Comparison of ENCODE assay signal across 1 cellular context in the genomic region with DNA sequence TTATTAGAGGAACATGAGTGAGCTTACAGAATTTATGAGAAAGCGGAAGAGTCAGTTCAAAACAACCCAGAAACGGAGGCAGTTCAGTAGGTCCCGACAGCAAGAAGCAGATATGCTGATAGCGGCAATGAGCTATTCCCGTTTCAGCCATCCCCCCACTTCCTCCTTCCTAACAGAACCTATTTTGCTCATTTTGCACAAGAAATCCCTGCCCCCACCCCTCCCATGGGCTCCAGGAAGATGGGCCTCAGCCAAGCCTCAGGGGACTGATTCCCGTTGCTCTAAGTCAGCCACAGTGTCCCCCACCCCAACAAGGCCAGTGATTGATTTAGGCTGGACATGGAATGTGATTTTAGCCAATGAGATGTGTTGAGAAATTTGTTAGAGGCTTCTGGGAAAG.
TF ChIP-seq lines count a peak whose summit lies in the region.

No MANE protein-coding gene starts in this region.

TF ChIP-seq in K562, 482 proteins besides CTCF, POLR2A, EP300 and RAD21 (continued from another document and continues in another):
- TF ChIP-seq KLF13 (tag; IDR thresholded peaks at IDR 0.05; ENCODE audit: borderline replicate concordance, low read depth) (no peak), NCOA2 (IDR thresholded peaks at IDR 0.05; ENCODE audit: partially characterized antibody in 2 of 2) (no peak), ZNF280A (IDR thresholded peaks at IDR 0.05; ENCODE audit: low read depth, partially characterized antibody) (no peak), ZNF644 (tag; IDR thresholded peaks at IDR 0.05; ENCODE audit: low read depth) (no peak), MLX (CRISPR knock-in tag; conservative IDR thresholded peaks at IDR 0.05) (no peak), CBFB (CRISPR knock-in tag; IDR thresholded peaks at IDR 0.05) (no peak), RUNX1 (IDR thresholded peaks at IDR 0.05; ENCODE audit: low read depth) (no peak), CBX1 (IDR thresholded peaks at IDR 0.05; ENCODE audit: low read depth) (no peak), ZBTB1 (CRISPR knock-in tag; IDR thresholded peaks at IDR 0.05; ENCODE audit: borderline replicate concordance, low read depth) (no peak), E2F5 (CRISPR knock-in tag; IDR thresholded peaks at IDR 0.05) (no peak), SETDB1 (IDR thresholded peaks at IDR 0.05; ENCODE audit: low read length) (no peak), SMARCA4 (IDR thresholded peaks at IDR 0.05) (peak; percentile 55), KLF10 (CRISPR knock-in tag; IDR thresholded peaks at IDR 0.05) (no peak), NCOR1 (IDR thresholded peaks at IDR 0.05) (no peak), TBL1XR1 (IDR thresholded peaks at IDR 0.05; ENCODE audit: low read length in 2 of 2) (peak in 1 of 2 experiments; percentile 7; a peak in 1 of 4 replicates), DDX20 (tag; IDR thresholded peaks at IDR 0.05; ENCODE audit: low read depth) (no peak), ZNF133 (CRISPR knock-in tag; IDR thresholded peaks at IDR 0.05) (no peak), MITF (IDR thresholded peaks at IDR 0.05) (no peak), ZNF280B (CRISPR knock-in tag; IDR thresholded peaks at IDR 0.05) (no peak), ZNF143 (CRISPR knock-in tag; IDR thresholded peaks at IDR 0.05) (no peak), COPS2 (conservative IDR thresholded peaks at IDR 0.05) (no peak), SOX6 (IDR thresholded peaks at IDR 0.05) (peak; percentile 24; the same call in 1 of the 2 replicates), KLF1 (tag; IDR thresholded peaks at IDR 0.05) (no peak), ATF2 (CRISPR knock-in tag; IDR thresholded peaks at IDR 0.05) (no peak), ZNF24 (IDR thresholded peaks at IDR 0.05) (no peak), MCM2 (IDR thresholded peaks at IDR 0.05; ENCODE audit: low read depth) (no peak), CEBPG (CRISPR knock-in tag; IDR thresholded peaks at IDR 0.05) (no peak), CEBPG (tag; conservative IDR thresholded peaks at IDR 0.05 in 1 of 2, IDR thresholded peaks at IDR 0.05 in 1 of 2) (no peak), ZNF79 (CRISPR knock-in tag; IDR thresholded peaks at IDR 0.05; ENCODE audit: low read depth) (no peak), ZBTB5 (IDR thresholded peaks at IDR 0.05) (no peak), GTF2B (IDR thresholded peaks at IDR 0.05; ENCODE audit: extremely low read depth, insufficient read length) (no peak), HNRNPLL (IDR thresholded peaks at IDR 0.05; ENCODE audit: low read depth, low read length, poor library complexity, severe bottlenecking) (no peak), FOXA1 (IDR thresholded peaks at IDR 0.05; ENCODE audit: borderline replicate concordance) (no peak), ZNF561 (CRISPR knock-in tag; conservative IDR thresholded peaks at IDR 0.05) (no peak), ETV5 (CRISPR knock-in tag; IDR thresholded peaks at IDR 0.05; ENCODE audit: low read depth) (0 out of 2 replicates have a peak, but pooled peaks have one; percentile 19), C11orf30 (IDR thresholded peaks at IDR 0.05; ENCODE audit: low read depth) (no peak), FOXJ2 (tag; IDR thresholded peaks at IDR 0.05) (no peak), ZNF384 (IDR thresholded peaks at IDR 0.05; ENCODE audit: low read depth, low read length) (no peak), PURB (CRISPR knock-in tag; IDR thresholded peaks at IDR 0.05; ENCODE audit: low read depth) (no peak), RCOR1 (IDR thresholded peaks at IDR 0.05; ENCODE audit: borderline replicate concordance in 1 of 2, low read depth in 2 of 2, low read length in 2 of 2) (peak in 1 of 2 experiments; percentile 29; a peak in 1 of 4 replicates)
- TF ChIP-seq, protein P1, sequence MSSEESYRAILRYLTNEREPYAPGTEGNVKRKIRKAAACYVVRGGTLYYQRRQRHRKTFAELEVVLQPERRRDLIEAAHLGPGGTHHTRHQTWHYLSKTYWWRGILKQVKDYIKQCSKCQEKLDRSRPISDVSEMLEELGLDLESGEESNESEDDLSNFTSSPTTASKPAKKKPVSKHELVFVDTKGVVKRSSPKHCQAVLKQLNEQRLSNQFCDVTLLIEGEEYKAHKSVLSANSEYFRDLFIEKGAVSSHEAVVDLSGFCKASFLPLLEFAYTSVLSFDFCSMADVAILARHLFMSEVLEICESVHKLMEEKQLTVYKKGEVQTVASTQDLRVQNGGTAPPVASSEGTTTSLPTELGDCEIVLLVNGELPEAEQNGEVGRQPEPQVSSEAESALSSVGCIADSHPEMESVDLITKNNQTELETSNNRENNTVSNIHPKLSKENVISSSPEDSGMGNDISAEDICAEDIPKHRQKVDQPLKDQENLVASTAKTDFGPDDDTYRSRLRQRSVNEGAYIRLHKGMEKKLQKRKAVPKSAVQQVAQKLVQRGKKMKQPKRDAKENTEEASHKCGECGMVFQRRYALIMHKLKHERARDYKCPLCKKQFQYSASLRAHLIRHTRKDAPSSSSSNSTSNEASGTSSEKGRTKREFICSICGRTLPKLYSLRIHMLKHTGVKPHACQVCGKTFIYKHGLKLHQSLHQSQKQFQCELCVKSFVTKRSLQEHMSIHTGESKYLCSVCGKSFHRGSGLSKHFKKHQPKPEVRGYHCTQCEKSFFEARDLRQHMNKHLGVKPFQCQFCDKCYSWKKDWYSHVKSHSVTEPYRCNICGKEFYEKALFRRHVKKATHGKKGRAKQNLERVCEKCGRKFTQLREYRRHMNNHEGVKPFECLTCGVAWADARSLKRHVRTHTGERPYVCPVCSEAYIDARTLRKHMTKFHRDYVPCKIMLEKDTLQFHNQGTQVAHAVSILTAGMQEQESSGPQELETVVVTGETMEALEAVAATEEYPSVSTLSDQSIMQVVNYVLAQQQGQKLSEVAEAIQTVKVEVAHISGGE (CRISPR knock-in tag; IDR thresholded peaks at IDR 0.05): no peak
- TF ChIP-seq, protein P2, sequence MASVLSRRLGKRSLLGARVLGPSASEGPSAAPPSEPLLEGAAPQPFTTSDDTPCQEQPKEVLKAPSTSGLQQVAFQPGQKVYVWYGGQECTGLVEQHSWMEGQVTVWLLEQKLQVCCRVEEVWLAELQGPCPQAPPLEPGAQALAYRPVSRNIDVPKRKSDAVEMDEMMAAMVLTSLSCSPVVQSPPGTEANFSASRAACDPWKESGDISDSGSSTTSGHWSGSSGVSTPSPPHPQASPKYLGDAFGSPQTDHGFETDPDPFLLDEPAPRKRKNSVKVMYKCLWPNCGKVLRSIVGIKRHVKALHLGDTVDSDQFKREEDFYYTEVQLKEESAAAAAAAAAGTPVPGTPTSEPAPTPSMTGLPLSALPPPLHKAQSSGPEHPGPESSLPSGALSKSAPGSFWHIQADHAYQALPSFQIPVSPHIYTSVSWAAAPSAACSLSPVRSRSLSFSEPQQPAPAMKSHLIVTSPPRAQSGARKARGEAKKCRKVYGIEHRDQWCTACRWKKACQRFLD (CRISPR knock-in tag; IDR thresholded peaks at IDR 0.05): peak; percentile 62; the same call in 1 of the 2 replicates
- TF ChIP-seq, protein P3, sequence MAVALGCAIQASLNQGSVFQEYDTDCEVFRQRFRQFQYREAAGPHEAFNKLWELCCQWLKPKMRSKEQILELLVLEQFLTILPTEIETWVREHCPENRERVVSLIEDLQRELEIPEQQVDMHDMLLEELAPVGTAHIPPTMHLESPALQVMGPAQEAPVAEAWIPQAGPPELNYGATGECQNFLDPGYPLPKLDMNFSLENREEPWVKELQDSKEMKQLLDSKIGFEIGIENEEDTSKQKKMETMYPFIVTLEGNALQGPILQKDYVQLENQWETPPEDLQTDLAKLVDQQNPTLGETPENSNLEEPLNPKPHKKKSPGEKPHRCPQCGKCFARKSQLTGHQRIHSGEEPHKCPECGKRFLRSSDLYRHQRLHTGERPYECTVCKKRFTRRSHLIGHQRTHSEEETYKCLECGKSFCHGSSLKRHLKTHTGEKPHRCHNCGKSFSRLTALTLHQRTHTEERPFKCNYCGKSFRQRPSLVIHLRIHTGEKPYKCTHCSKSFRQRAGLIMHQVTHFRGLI (CRISPR knock-in tag; IDR thresholded peaks at IDR 0.05): no peak
- TF ChIP-seq, protein P4, sequence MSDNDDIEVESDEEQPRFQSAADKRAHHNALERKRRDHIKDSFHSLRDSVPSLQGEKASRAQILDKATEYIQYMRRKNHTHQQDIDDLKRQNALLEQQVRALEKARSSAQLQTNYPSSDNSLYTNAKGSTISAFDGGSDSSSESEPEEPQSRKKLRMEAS (CRISPR knock-in tag; IDR thresholded peaks at IDR 0.05): no peak
- TF ChIP-seq, protein P5, sequence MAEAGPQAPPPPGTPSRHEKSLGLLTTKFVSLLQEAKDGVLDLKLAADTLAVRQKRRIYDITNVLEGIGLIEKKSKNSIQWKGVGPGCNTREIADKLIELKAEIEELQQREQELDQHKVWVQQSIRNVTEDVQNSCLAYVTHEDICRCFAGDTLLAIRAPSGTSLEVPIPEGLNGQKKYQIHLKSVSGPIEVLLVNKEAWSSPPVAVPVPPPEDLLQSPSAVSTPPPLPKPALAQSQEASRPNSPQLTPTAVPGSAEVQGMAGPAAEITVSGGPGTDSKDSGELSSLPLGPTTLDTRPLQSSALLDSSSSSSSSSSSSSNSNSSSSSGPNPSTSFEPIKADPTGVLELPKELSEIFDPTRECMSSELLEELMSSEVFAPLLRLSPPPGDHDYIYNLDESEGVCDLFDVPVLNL (CRISPR knock-in tag; IDR thresholded peaks at IDR 0.05; ENCODE audit: low read depth): no peak
